1 cellular context compared by ENCODE assay signal in the genomic region with DNA sequence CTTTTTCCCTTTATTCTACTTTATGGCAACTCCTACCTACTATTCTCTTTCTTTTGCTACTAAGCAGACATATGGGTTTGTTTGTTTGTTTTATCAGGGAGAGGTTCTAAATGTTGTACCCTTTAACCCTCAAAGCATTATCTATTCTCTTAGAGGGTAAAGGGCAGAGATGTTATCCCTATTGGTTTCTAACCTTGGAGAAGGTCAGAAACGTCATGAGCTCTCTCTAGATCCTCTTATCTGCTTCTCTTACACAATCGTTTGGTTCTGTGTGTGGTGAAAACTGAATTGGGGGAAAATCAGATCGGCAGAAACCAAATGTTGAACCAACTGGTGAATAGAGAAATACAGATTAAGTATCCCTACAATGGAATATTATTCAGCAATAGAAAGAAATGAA.
A peak's percentile ranks its signal among the peaks of the same experiment; 100 is the strongest.
TF ChIP-seq lines count a peak whose summit lies in the region.

No MANE protein-coding gene starts in this region.

TF ChIP-seq in K562, 482 proteins besides CTCF, POLR2A, EP300 and RAD21 (continued from another document):
- TF ChIP-seq, protein P1, sequence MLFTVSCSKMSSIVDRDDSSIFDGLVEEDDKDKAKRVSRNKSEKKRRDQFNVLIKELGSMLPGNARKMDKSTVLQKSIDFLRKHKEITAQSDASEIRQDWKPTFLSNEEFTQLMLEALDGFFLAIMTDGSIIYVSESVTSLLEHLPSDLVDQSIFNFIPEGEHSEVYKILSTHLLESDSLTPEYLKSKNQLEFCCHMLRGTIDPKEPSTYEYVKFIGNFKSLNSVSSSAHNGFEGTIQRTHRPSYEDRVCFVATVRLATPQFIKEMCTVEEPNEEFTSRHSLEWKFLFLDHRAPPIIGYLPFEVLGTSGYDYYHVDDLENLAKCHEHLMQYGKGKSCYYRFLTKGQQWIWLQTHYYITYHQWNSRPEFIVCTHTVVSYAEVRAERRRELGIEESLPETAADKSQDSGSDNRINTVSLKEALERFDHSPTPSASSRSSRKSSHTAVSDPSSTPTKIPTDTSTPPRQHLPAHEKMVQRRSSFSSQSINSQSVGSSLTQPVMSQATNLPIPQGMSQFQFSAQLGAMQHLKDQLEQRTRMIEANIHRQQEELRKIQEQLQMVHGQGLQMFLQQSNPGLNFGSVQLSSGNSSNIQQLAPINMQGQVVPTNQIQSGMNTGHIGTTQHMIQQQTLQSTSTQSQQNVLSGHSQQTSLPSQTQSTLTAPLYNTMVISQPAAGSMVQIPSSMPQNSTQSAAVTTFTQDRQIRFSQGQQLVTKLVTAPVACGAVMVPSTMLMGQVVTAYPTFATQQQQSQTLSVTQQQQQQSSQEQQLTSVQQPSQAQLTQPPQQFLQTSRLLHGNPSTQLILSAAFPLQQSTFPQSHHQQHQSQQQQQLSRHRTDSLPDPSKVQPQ (CRISPR knock-in tag; IDR thresholded peaks at IDR 0.05; ENCODE audit: borderline replicate concordance) = no peak
- TF ChIP-seq SREBF2 (CRISPR knock-in tag; IDR thresholded peaks at IDR 0.05) (no peak), ZNF407 (IDR thresholded peaks at IDR 0.05; ENCODE audit: low read depth) (no peak), PURB (CRISPR knock-in tag; IDR thresholded peaks at IDR 0.05; ENCODE audit: low read depth) (no peak), NR2C1 (IDR thresholded peaks at IDR 0.05) (no peak), NR2C1 (tag; IDR thresholded peaks at IDR 0.05) (peak; percentile 64; the same call in 1 of the 2 replicates), NCOA2 (IDR thresholded peaks at IDR 0.05; ENCODE audit: partially characterized antibody in 2 of 2) (no peak)
- TF ChIP-seq, protein P2, sequence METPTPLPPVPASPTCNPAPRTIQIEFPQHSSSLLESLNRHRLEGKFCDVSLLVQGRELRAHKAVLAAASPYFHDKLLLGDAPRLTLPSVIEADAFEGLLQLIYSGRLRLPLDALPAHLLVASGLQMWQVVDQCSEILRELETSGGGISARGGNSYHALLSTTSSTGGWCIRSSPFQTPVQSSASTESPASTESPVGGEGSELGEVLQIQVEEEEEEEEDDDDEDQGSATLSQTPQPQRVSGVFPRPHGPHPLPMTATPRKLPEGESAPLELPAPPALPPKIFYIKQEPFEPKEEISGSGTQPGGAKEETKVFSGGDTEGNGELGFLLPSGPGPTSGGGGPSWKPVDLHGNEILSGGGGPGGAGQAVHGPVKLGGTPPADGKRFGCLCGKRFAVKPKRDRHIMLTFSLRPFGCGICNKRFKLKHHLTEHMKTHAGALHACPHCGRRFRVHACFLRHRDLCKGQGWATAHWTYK (CRISPR knock-in tag; IDR thresholded peaks at IDR 0.05) = no peak
- TF ChIP-seq, protein P3, sequence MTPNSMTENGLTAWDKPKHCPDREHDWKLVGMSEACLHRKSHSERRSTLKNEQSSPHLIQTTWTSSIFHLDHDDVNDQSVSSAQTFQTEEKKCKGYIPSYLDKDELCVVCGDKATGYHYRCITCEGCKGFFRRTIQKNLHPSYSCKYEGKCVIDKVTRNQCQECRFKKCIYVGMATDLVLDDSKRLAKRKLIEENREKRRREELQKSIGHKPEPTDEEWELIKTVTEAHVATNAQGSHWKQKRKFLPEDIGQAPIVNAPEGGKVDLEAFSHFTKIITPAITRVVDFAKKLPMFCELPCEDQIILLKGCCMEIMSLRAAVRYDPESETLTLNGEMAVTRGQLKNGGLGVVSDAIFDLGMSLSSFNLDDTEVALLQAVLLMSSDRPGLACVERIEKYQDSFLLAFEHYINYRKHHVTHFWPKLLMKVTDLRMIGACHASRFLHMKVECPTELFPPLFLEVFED (CRISPR knock-in tag; conservative IDR thresholded peaks at IDR 0.05) = no peak
TF ChIP-seq in K562: peak in this region for 4.
